In the genomic region with DNA sequence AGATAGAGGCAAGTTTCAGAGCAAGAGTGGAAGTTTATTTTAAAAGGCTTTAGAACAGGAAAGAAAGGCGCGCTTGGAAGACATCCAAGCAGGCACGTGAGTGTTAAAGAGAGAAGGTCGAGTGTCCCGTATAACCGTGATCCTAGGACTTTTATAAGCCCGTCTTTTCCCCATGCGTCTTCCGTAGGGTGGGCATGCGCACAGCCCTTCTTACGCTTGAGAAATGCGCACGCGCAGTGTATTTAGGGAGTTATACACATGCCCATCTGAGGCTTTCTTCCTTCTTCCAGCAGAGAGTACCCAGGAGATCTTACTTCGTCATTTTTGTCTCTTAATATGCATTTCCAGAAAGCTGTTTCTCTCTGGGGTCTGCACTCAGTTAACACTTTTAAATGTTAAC, we compare ENCODE assay signal across 14 cellular contexts. TPM values are rescaled to one million over a fixed set of nuclear protein-coding genes. Genes with fewer than 3 reads are reported as not detected.
DNase-seq lines count a peak whose midpoint lies in the region; ATAC-seq and TF ChIP-seq lines count a peak whose summit lies in the region.
"Had no signal": no experiment of that assay in that cellular context is flagged by ENCODE, and none has a peak within 500 bp of the region (broad histone marks: within the 10 kb centered on the region; RNA-seq: fewer than 3 reads in every experiment).

No MANE protein-coding gene starts in this region.

- peaks cover 15 to 24% of the 10 kb centered on the region in 2 donors for H3K27me3 Mint-ChIP-seq in natural killer cell treated with Interleukin-12 subunit alpha and Interleukin-12 subunit beta and Interleukin-15 and Interleukin-18, amount 100 ng/mL, for 72 hours
- H3K27me3 Mint-ChIP-seq: progenitor cell of endocrine pancreas had no signal

- H3K27ac Mint-ChIP-seq in natural killer cell treated with Interleukin-12 subunit alpha and Interleukin-12 subunit beta and Interleukin-15 and Interleukin-18, amount 100 ng/mL, for 72 hours, result no peak overlapping the region
- H3K27ac Mint-ChIP-seq: progenitor cell of endocrine pancreas had no signal

- DNase-seq in Right ventricle myocardium inferior (ENCODE audit: missing footprints) (no peak), cardiac septum (ENCODE audit: low spot score) (no peak), Right ventricle myocardium superior (peak; percentile 58), uterus (no peak), NAMALWA (ENCODE audit: low spot score) (no peak), COLO668 (lab: John Stamatoyannopoulos, UW; ENCODE audit: unreplicated experiment) (no peak)
- DNase-seq in natural killer cell treated with Interleukin-12 subunit alpha and Interleukin-12 subunit beta and Interleukin-15 and Interleukin-18, amount 100 ng/mL, for 72 hours (ENCODE audit: low spot score), result no peak
- DNase-seq: activated CD8-positive, alpha-beta memory T cell treated with anti-CD3 and anti-CD28 coated beads, Interleukin-2, amount 50 U/mL, for 48 hours; central memory CD4-positive, alpha-beta T cell; islet precursor cell; OCI-M1; T1000 had no signal

- H3K4me3 ChIP-seq in uterus, result no peak overlapping the region

- no peaks in the 10 kb centered on the region for H3K4me1 Mint-ChIP-seq in natural killer cell treated with Interleukin-12 subunit alpha and Interleukin-12 subunit beta and Interleukin-15 and Interleukin-18, amount 100 ng/mL, for 72 hours (ENCODE audit: low read depth in 2 of 2)

- H3K4me3 Mint-ChIP-seq in natural killer cell treated with Interleukin-12 subunit alpha and Interleukin-12 subunit beta and Interleukin-15 and Interleukin-18, amount 100 ng/mL, for 72 hours, result peak overlapping the region; percentile 44

- H3K9me3 Mint-ChIP-seq in natural killer cell treated with Interleukin-12 subunit alpha and Interleukin-12 subunit beta and Interleukin-15 and Interleukin-18, amount 100 ng/mL, for 72 hours, result no peaks in the 10 kb centered on the region

- no peaks in the 10 kb centered on the region for H3K36me3 Mint-ChIP-seq in natural killer cell treated with Interleukin-12 subunit alpha and Interleukin-12 subunit beta and Interleukin-15 and Interleukin-18, amount 100 ng/mL, for 72 hours

- TF ChIP-seq POLR2A in uterus (IDR thresholded peaks at IDR 0.05), result no peak

- no peaks in the 10 kb centered on the region for H3K9me3 ChIP-seq in uterus

- no peak for TF ChIP-seq CTCF in uterus (IDR thresholded peaks at IDR 0.05)

- peak overlapping the region; percentile 85 to 97 for H3K27ac ChIP-seq in uterus

- no peaks in the 10 kb centered on the region for H3K36me3 ChIP-seq in uterus

- peak; percentile 42 for ATAC-seq in Right ventricle myocardium inferior
- peak; percentile 22 for ATAC-seq in Right ventricle myocardium superior (ENCODE audit: poor library complexity)
- no peak for ATAC-seq in natural killer cell treated with Interleukin-12 subunit alpha and Interleukin-12 subunit beta and Interleukin-15 and Interleukin-18, amount 100 ng/mL, for 72 hours
- ATAC-seq in HG03039 (IDR thresholded peaks at IDR 0.05; ENCODE audit: unreplicated experiment), result no peak

- intact Hi-C loops in Right ventricle myocardium inferior (cut with DNase I), result loop anchor here (5.0 kb wide), 1 partner anchor 40 kb away; no protein-coding TSS in a partner anchor
- intact Hi-C loops in cardiac septum (cut with DNase I), result no loop called here
- intact Hi-C loops in Right ventricle myocardium superior (cut with DNase I), result loop anchor here (10.0 kb wide), 1 partner anchor 47 kb away; no protein-coding TSS in a partner anchor
- intact Hi-C loops in uterus (cut with DNase I; ENCODE audit: low total_unique reads), result no loop called here

- H3K27me3 ChIP-seq in uterus, result no peaks in the 10 kb centered on the region

- peaks cover 0 to 12% of the 10 kb centered on the region in 2 donors for H3K4me1 ChIP-seq in uterus

RNA-seq across cellular contexts. Expression of gene CALD1, which starts 52.4 kb away (rescaled TPM):
- total RNA-seq in Right ventricle myocardium inferior, result 99.1 TPM
- 237 TPM for total RNA-seq in cardiac septum
- total RNA-seq in Right ventricle myocardium superior, result 86.1 TPM
- under 1 TPM; 0.11 to 0.40 TPM for total RNA-seq in natural killer cell treated with Interleukin-12 subunit alpha and Interleukin-12 subunit beta and Interleukin-15 and Interleukin-18, amount 100 ng/mL, for 72 hours
- total RNA-seq in uterus, result 1,000 to 10,000 TPM in 1 of 4 donors, 100 to 1,000 TPM in 3; 351 to 1,046 (median 551) TPM

Comparison
In these comparisons a context has a peak if more than half of its experiments do, and no peak if none do; other contexts are left out.
1. intact Hi-C loops: an anchor here in Right ventricle myocardium inferior (5.0 kb wide) and Right ventricle myocardium superior (10.0 kb wide); none called in cardiac septum and uterus.
2. ATAC-seq: peak in Right ventricle myocardium inferior (single experiment) and Right ventricle myocardium superior (single experiment); none in natural killer cell treated with Interleukin-12 subunit alpha and Interleukin-12 subunit beta and Interleukin-15 and Interleukin-18, amount 100 ng/mL, for 72 hours (0 of 2) and HG03039 (single experiment).
3. RNA of gene CALD1, which starts 52.4 kb away (total RNA-seq): 351 to 1,046 TPM in uterus, 237 TPM in cardiac septum (single experiment), 99.1 TPM in Right ventricle myocardium inferior (single experiment) and 86.1 TPM in Right ventricle myocardium superior (single experiment); 0.11 to 0.40 TPM in natural killer cell treated with Interleukin-12 subunit alpha and Interleukin-12 subunit beta and Interleukin-15 and Interleukin-18, amount 100 ng/mL, for 72 hours; every median in the first group is over 10 times any median in the second.